Comparison of ENCODE assay signal across 37 cellular contexts in the genomic region with DNA sequence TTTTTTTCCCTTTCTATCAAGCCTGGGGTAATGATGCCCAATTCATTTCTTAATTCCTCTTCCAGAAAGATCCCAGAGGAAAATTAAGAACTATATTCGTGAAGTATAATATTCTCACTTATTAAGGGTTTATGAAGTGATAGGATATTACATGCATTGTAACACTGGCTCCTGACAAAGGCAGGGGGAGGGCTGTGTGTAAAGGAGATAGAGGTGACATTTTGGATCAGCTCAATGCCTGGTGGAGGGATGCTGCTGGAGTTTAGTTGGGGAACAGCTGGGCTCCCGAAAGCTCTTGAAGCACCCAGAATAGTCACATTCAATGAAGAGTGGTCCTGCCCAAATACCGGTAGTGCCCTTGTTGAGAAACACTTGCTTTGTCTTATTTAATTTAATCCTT. TPM values are rescaled to one million over a fixed set of nuclear protein-coding genes. Genes with fewer than 3 reads are reported as not detected.
"Had no signal": no experiment of that assay in that cellular context is flagged by ENCODE, and none has a peak within 500 bp of the region (broad histone marks: within the 10 kb centered on the region; RNA-seq: fewer than 3 reads in every experiment).

No MANE protein-coding gene starts in this region.

- H2AFZ ChIP-seq: hepatocyte had no signal

- H3K4me2 ChIP-seq: hepatocyte had no signal

- H3K27me3 ChIP-seq: brain microvascular endothelial cell, uterus had no signal

- H3K4me3 ChIP-seq: coronary artery, dorsolateral prefrontal cortex, gastroesophageal sphincter, hepatocyte, left lung, lung, mucosa of descending colon, skin epidermis, uterus had no signal

- H3K79me2 ChIP-seq: hepatocyte had no signal

- ATAC-seq: activated CD8-positive, alpha-beta T cell treated with anti-CD3 and anti-CD28 coated beads for 36 hours; activated T-cell treated with anti-CD3 and anti-CD28 coated beads, Interleukin-2, amount 50 U/mL, for 72 hours; effector memory CD8-positive, alpha-beta T cell; gastroesophageal sphincter; left lung; mucosa of descending colon; natural killer cell treated with Interleukin-12 subunit alpha and Interleukin-12 subunit beta and Interleukin-15 and Interleukin-18, amount 100 ng/mL, for 72 hours; sciatic nerve; stimulated activated memory B cell treated with anti-CD40 and anti-IgM and Interleukin-4, amounts not matched to agents 10 μg/mL and 1 μg/mL and 100 μg/mL, for 72 hours; stimulated activated naive CD8-positive, alpha-beta T cell treated with anti-CD3 and anti-CD28 coated beads, Interleukin-15, amount 100 ng/mL, for 72 hours had no signal

- H3K4me1 Mint-ChIP-seq: activated B cell treated with CpG ODN at 0.5 μM for 24 hours; activated naive CD8-positive, alpha-beta T cell treated with anti-CD3 and anti-CD28 coated beads, Interleukin-2, amount 10 ng/mL, durations not matched to agents 7 days and 5 days; stimulated activated memory B cell treated with anti-CD40 and anti-IgM and Interleukin-4, amounts not matched to agents 10 μg/mL and 1 μg/mL and 100 μg/mL, for 72 hours; stimulated activated naive CD8-positive, alpha-beta T cell treated with anti-CD3 and anti-CD28 coated beads, Interleukin-15, amount 100 ng/mL, for 72 hours had no signal

- H3K36me3 ChIP-seq: brain microvascular endothelial cell, gastroesophageal sphincter, left lung, uterus had no signal

- H3K27ac Mint-ChIP-seq: activated B cell treated with CpG ODN at 0.5 μM for 24 hours; activated CD8-positive, alpha-beta T cell treated with anti-CD3 and anti-CD28 coated beads for 36 hours; activated naive CD4-positive, alpha-beta T cell treated with anti-CD3 and anti-CD28 coated beads for 36 hours; activated naive CD8-positive, alpha-beta T cell treated with anti-CD3 and anti-CD28 coated beads, Interleukin-2, amount 10 ng/mL, durations not matched to agents 7 days and 5 days; activated T-cell treated with anti-CD3 and anti-CD28 coated beads, Interleukin-2, amount 50 U/mL, for 72 hours; effector memory CD8-positive, alpha-beta T cell; natural killer cell treated with Interleukin-12 subunit alpha and Interleukin-12 subunit beta and Interleukin-15 and Interleukin-18, amount 100 ng/mL, for 72 hours; stimulated activated memory B cell treated with anti-CD40 and anti-IgM and Interleukin-4, amounts not matched to agents 10 μg/mL and 1 μg/mL and 100 μg/mL, for 72 hours; stimulated activated naive CD8-positive, alpha-beta T cell treated with anti-CD3 and anti-CD28 coated beads, Interleukin-15, amount 100 ng/mL, for 72 hours; type B pancreatic cell had no signal

- H3K36me3 Mint-ChIP-seq: activated naive CD8-positive, alpha-beta T cell treated with anti-CD3 and anti-CD28 coated beads, Interleukin-2, amount 10 ng/mL, durations not matched to agents 7 days and 5 days; natural killer cell treated with Interleukin-12 subunit alpha and Interleukin-12 subunit beta and Interleukin-15 and Interleukin-18, amount 100 ng/mL, for 72 hours; stimulated activated memory B cell treated with anti-CD40 and anti-IgM and Interleukin-4, amounts not matched to agents 10 μg/mL and 1 μg/mL and 100 μg/mL, for 72 hours; type B pancreatic cell had no signal

- H3K9me3 Mint-ChIP-seq: activated CD8-positive, alpha-beta T cell treated with anti-CD3 and anti-CD28 coated beads for 36 hours; activated naive CD4-positive, alpha-beta T cell treated with anti-CD3 and anti-CD28 coated beads for 36 hours; activated naive CD8-positive, alpha-beta T cell treated with anti-CD3 and anti-CD28 coated beads, Interleukin-2, amount 10 ng/mL, durations not matched to agents 7 days and 5 days; natural killer cell treated with Interleukin-12 subunit alpha and Interleukin-12 subunit beta and Interleukin-15 and Interleukin-18, amount 100 ng/mL, for 72 hours; type B pancreatic cell had no signal

- H3K9me3 ChIP-seq: left lung, mucosa of descending colon, uterus had no signal

- H3K27ac ChIP-seq: brain microvascular endothelial cell, coronary artery, dorsolateral prefrontal cortex, gastroesophageal sphincter, hepatocyte, left lung, skin epidermis, uterus had no signal

- H3K4me1 ChIP-seq: left lung, uterus had no signal

- DNase-seq: activated B cell treated with CpG ODN at 0.5 μM for 24 hours; activated CD4-positive, alpha-beta T cell treated with anti-CD3 and anti-CD28 coated beads, Interleukin-2, amount 50 U/mL, for 1 hour; activated CD8-positive, alpha-beta T cell treated with anti-CD3 and anti-CD28 coated beads for 36 hours; activated naive CD4-positive, alpha-beta T cell treated with anti-CD3 and anti-CD28 coated beads for 36 hours; activated naive CD8-positive, alpha-beta T cell treated with anti-CD3 and anti-CD28 coated beads, Interleukin-2, amount 10 ng/mL, durations not matched to agents 7 days and 5 days; activated T-cell treated with anti-CD3 and anti-CD28 coated beads, Interleukin-2, amount 50 U/mL, for 72 hours; brain microvascular endothelial cell; dorsolateral prefrontal cortex; effector memory CD8-positive, alpha-beta T cell; kidney glomerular epithelial cell; left lung; mucosa of descending colon; stimulated activated CD4-positive, alpha-beta T cell treated with anti-CD3 and anti-CD28 coated beads, Interleukin-4, amount 100 ng/mL, for 24 hours; stimulated activated naive CD8-positive, alpha-beta T cell treated with anti-CD3 and anti-CD28 coated beads, Interleukin-15, amount 100 ng/mL, for 72 hours; substantia nigra; T-helper 2 cell; uterus had no signal

- H3K4me3 Mint-ChIP-seq: activated B cell treated with CpG ODN at 0.5 μM for 24 hours; activated CD8-positive, alpha-beta T cell treated with anti-CD3 and anti-CD28 coated beads for 36 hours; activated naive CD4-positive, alpha-beta T cell treated with anti-CD3 and anti-CD28 coated beads for 36 hours; activated naive CD8-positive, alpha-beta T cell treated with anti-CD3 and anti-CD28 coated beads, Interleukin-2, amount 10 ng/mL, durations not matched to agents 7 days and 5 days; activated T-cell treated with anti-CD3 and anti-CD28 coated beads, Interleukin-2, amount 50 U/mL, for 72 hours; effector memory CD8-positive, alpha-beta T cell; natural killer cell treated with Interleukin-12 subunit alpha and Interleukin-12 subunit beta and Interleukin-15 and Interleukin-18, amount 100 ng/mL, for 72 hours; stimulated activated memory B cell treated with anti-CD40 and anti-IgM and Interleukin-4, amounts not matched to agents 10 μg/mL and 1 μg/mL and 100 μg/mL, for 72 hours; stimulated activated naive CD8-positive, alpha-beta T cell treated with anti-CD3 and anti-CD28 coated beads, Interleukin-15, amount 100 ng/mL, for 72 hours; type B pancreatic cell had no signal

RNA-seq across cellular contexts. Expression of gene SERPINA11, which starts 0.8 kb away (rescaled TPM):
- total RNA-seq: activated B cell treated with CpG ODN at 0.5 μM for 24 hours; activated CD8-positive, alpha-beta T cell treated with anti-CD3 and anti-CD28 coated beads for 36 hours; activated naive CD4-positive, alpha-beta T cell treated with anti-CD3 and anti-CD28 coated beads for 36 hours; activated naive CD8-positive, alpha-beta T cell treated with anti-CD3 and anti-CD28 coated beads, Interleukin-2, amount 10 ng/mL, durations not matched to agents 7 days and 5 days; activated T-cell treated with anti-CD3 and anti-CD28 coated beads, Interleukin-2, amount 50 U/mL, for 72 hours; cardiac septum; cerebellum; endothelial cell of umbilical vein; fibroblast of lung; fibroblast of villous mesenchyme; gastroesophageal sphincter; left lung; mesenteric fat pad; mucosa of descending colon; myocyte; natural killer cell treated with Interleukin-12 subunit alpha and Interleukin-12 subunit beta and Interleukin-15 and Interleukin-18, amount 100 ng/mL, for 72 hours; osteoblast; posterior vena cava; sciatic nerve; uterus had no signal
- polyA plus RNA-seq: endothelial cell of umbilical vein, fibroblast of lung had no signal

RNA-seq across cellular contexts. Expression of gene SERPINA9, which starts 24.2 kb away (rescaled TPM):
- total RNA-seq: activated CD8-positive, alpha-beta T cell treated with anti-CD3 and anti-CD28 coated beads for 36 hours; activated naive CD4-positive, alpha-beta T cell treated with anti-CD3 and anti-CD28 coated beads for 36 hours; activated naive CD8-positive, alpha-beta T cell treated with anti-CD3 and anti-CD28 coated beads, Interleukin-2, amount 10 ng/mL, durations not matched to agents 7 days and 5 days; activated T-cell treated with anti-CD3 and anti-CD28 coated beads, Interleukin-2, amount 50 U/mL, for 72 hours; astrocyte; cardiac septum; cerebellum; dorsolateral prefrontal cortex; endothelial cell of umbilical vein; fibroblast of lung; fibroblast of villous mesenchyme; gastroesophageal sphincter; left lung; lung; mesenteric fat pad; mucosa of descending colon; myocyte; natural killer cell treated with Interleukin-12 subunit alpha and Interleukin-12 subunit beta and Interleukin-15 and Interleukin-18, amount 100 ng/mL, for 72 hours; posterior vena cava; sciatic nerve; uterus had no signal
- polyA plus RNA-seq: endothelial cell of umbilical vein, esophagus, fibroblast of lung, hepatocyte, lung had no signal

RNA-seq across cellular contexts. Expression of gene SERPINA12, which starts 57.4 kb away (rescaled TPM):
- total RNA-seq: activated B cell treated with CpG ODN at 0.5 μM for 24 hours; activated CD8-positive, alpha-beta T cell treated with anti-CD3 and anti-CD28 coated beads for 36 hours; activated naive CD4-positive, alpha-beta T cell treated with anti-CD3 and anti-CD28 coated beads for 36 hours; activated naive CD8-positive, alpha-beta T cell treated with anti-CD3 and anti-CD28 coated beads, Interleukin-2, amount 10 ng/mL, durations not matched to agents 7 days and 5 days; activated T-cell treated with anti-CD3 and anti-CD28 coated beads, Interleukin-2, amount 50 U/mL, for 72 hours; astrocyte; cardiac septum; cerebellum; dorsolateral prefrontal cortex; endothelial cell of umbilical vein; fibroblast of lung; fibroblast of villous mesenchyme; gastroesophageal sphincter; hepatocyte; left lung; lung; mesenteric fat pad; mucosa of descending colon; myocyte; natural killer cell treated with Interleukin-12 subunit alpha and Interleukin-12 subunit beta and Interleukin-15 and Interleukin-18, amount 100 ng/mL, for 72 hours; osteoblast; posterior vena cava; sciatic nerve; uterus had no signal
- polyA plus RNA-seq: endothelial cell of umbilical vein, esophagus, fibroblast of lung, lung had no signal
